17 cellular contexts compared by ENCODE assay signal in the genomic region with DNA sequence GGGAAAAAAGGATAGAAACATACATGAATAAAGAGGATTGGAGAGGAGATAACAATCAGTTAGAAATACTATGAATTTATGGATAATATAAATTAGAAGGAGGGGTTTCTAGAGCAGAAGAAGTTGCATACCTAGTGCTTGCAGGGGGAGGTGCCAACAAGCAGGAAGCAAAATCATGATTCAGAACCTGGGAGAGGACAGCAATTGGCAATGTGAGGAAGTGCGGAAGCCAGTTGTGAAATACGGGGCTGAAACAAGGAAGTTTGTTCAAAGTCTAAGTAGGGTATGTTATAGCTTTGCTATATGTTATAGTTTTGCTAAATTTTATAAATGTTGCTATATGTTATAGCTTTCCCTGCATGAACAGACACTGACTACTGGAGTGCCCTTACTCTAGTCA.
DNase-seq lines count a peak whose midpoint lies in the region; ATAC-seq lines count a peak whose summit lies in the region.
"Had no signal": no experiment of that assay in that cellular context is flagged by ENCODE, and none has a peak within 500 bp of the region (broad histone marks: within the 10 kb centered on the region; RNA-seq: fewer than 3 reads in every experiment).

No MANE protein-coding gene starts in this region.

- DNase-seq in HCEC 1CT (peak; percentile 25), MV-4-11 (lab: John Stamatoyannopoulos, UW) (peak; percentile 57), amniotic epithelial cell (ENCODE audit: low read depth) (peak; percentile 65), left lobe of liver (ENCODE audit: low spot score) (no peak)
- DNase-seq: activated CD4-positive, alpha-beta T cell treated with anti-CD3 and anti-CD28 coated beads, Interleukin-2, amount 50 U/mL, for 1 hour; activated naive CD8-positive, alpha-beta T cell treated with anti-CD3 and anti-CD28 coated beads, Interleukin-2, amount 10 ng/mL, durations not matched to agents 7 days and 5 days; activated T-cell treated with anti-CD3 and anti-CD28 coated beads, Interleukin-2, amount 50 U/mL, for 48 hours; head of caudate nucleus; islet precursor cell; NCI-H2029 treated with DMSO at 0.1 percent for 48 hours; NCI-H774; stimulated activated CD4-positive, alpha-beta T cell treated with anti-CD3 and anti-CD28 coated beads, Interleukin-2, amount 100 ng/mL, for 48 hours had no signal

- ATAC-seq in left lobe of liver, result peak; percentile 69
- ATAC-seq in GM19463 (IDR thresholded peaks at IDR 0.05; ENCODE audit: unreplicated experiment), result no peak
- no peak for ATAC-seq in HG02840 (IDR thresholded peaks at IDR 0.05; ENCODE audit: low FRiP score, unreplicated experiment)
- ATAC-seq in GM21515 (IDR thresholded peaks at IDR 0.05; ENCODE audit: unreplicated experiment), result no peak
- ATAC-seq in GM19324 (IDR thresholded peaks at IDR 0.05; ENCODE audit: low FRiP score, unreplicated experiment), result no peak
- ATAC-seq: Right ventricle myocardium inferior had no signal
